18 cellular contexts compared by ENCODE assay signal in genomic region chr11:111846063-111846462, GRCh38. TPM values are rescaled to one million over a fixed set of nuclear protein-coding genes. Genes with fewer than 3 reads are reported as not detected.
DNase-seq lines count a peak whose midpoint lies in the region; ATAC-seq, FAIRE-seq and TF ChIP-seq lines count a peak whose summit lies in the region.
"Had no signal": no experiment of that assay in that cellular context is flagged by ENCODE, and none has a peak within 500 bp of the region (broad histone marks: within the 10 kb centered on the region; RNA-seq: fewer than 3 reads in every experiment).

No MANE protein-coding gene starts in this region.

- H3K9me3 ChIP-seq in HUES48 (ENCODE audit: control insufficient read depth, insufficient read depth, low read length) = no peaks in the 10 kb centered on the region
- no peaks in the 10 kb centered on the region for H3K9me3 ChIP-seq in mesodermal cell (ENCODE audit: control insufficient read depth, low read length)
- H3K9me3 ChIP-seq: thyroid gland had no signal

- ATAC-seq in GM18505 (IDR thresholded peaks at IDR 0.05; ENCODE audit: unreplicated experiment) = no peak
- ATAC-seq: GM12878 had no signal

- no peak for TF ChIP-seq CTCF in cardiac fibroblast (IDR thresholded peaks at IDR 0.05; ENCODE audit: low read depth, low read length)

- H3K27ac ChIP-seq in HUES48 (ENCODE audit: low read depth, low read length) (peak overlapping the region; percentile 15), mesodermal cell (ENCODE audit: low read depth, low read length, severe bottlenecking) (peak overlapping the region; percentile 79)
- H3K27ac ChIP-seq: epithelial cell of prostate, KMS-11, thyroid gland had no signal

- H3K4me3 ChIP-seq in HUES48 (ENCODE audit: low read depth, low read length) (no peak overlapping the region), cardiac fibroblast (replicated peaks in 1 of 2; ENCODE audit: low read depth in 2 of 2, low read length in 2 of 2) (no peak overlapping the region), mesodermal cell (ENCODE audit: extremely low read depth, insufficient read depth, low read length, poor library complexity, severe bottlenecking) (no peak overlapping the region)
- H3K4me3 ChIP-seq: GM12878, thyroid gland had no signal

- no peak overlapping the region for H3K9ac ChIP-seq in HUES48 (ENCODE audit: low read depth, low read length)
- H3K9ac ChIP-seq: KMS-11 had no signal

- H3K4me1 ChIP-seq in HUES48 (ENCODE audit: control insufficient read depth, insufficient read depth, low read length) = peaks cover 3% of the 10 kb centered on the region
- peaks cover 24% of the 10 kb centered on the region for H3K4me1 ChIP-seq in mesodermal cell (ENCODE audit: control insufficient read depth, insufficient read depth, low read length, poor library complexity, severe bottlenecking)

- H3K36me3 ChIP-seq in HUES48 (ENCODE audit: control insufficient read depth, insufficient read depth, low read length) (peaks cover 5% of the 10 kb centered on the region), mesodermal cell (ENCODE audit: control insufficient read depth, insufficient read depth, low read length) (peaks cover 34% of the 10 kb centered on the region)

- DNase-seq in AG08396 (ENCODE audit: low spot score) (peak; percentile 13), cardiac fibroblast (ENCODE audit: low read depth in 2 of 2) (peak; percentile 32 to 60), urothelium cell line (ENCODE audit: low spot score) (no peak), mucosa of gallbladder (ENCODE audit: low spot score) (no peak)
- DNase-seq in activated effector memory CD4-positive, alpha-beta T cell treated with Interleukin-2 at 50 U/mL for 16 hours = no peak
- DNase-seq: activated CD8-positive, alpha-beta memory T cell treated with anti-CD3 and anti-CD28 coated beads for 24 hours; activated naive CD4-positive, alpha-beta T cell; DMS79 treated with DMSO at 0.1 percent for 48 hours; mammary epithelial cell; NCI-H2081; NCI-H774; thyroid gland had no signal

- no peak for TF ChIP-seq POLR2A in GM18505 (IDR thresholded peaks at IDR 0.05; ENCODE audit: borderline replicate concordance, extremely low read depth, insufficient read depth, insufficient read length)

- WGBS in mesodermal cell (ENCODE audit: insufficient coverage in 2 of 2), 2 experiments = no CpG with 5 or more reads among the region's 2 CpGs

- H3K27me3 ChIP-seq in HUES48 (ENCODE audit: control insufficient read depth, insufficient read depth, low read length) = no peaks in the 10 kb centered on the region
- H3K27me3 ChIP-seq: thyroid gland had no signal

- no peak for FAIRE-seq in urothelium cell line (lab: Jason Lieb, UNC)

RNA-seq across cellular contexts. Expression of gene ALG9, which starts 25.3 kb away (rescaled TPM):
- 48.3 TPM for polyA plus RNA-seq in mesodermal cell (2013, experiment 1 of 2)
- 43.3 TPM for polyA plus RNA-seq in mesodermal cell (2013, experiment 2 of 2)
- total RNA-seq in mucosa of gallbladder = 42.4 TPM

RNA-seq across cellular contexts. Expression of gene FDXACB1, which starts 32.9 kb away (rescaled TPM):
- 1.7 TPM for polyA plus RNA-seq in mesodermal cell (2013, experiment 1 of 2)
- 1.9 TPM for polyA plus RNA-seq in mesodermal cell (2013, experiment 2 of 2)
- 1.8 TPM for total RNA-seq in mucosa of gallbladder

RNA-seq across cellular contexts. Expression of gene CFAP68, which starts 33.3 kb away (rescaled TPM):
- 20.3 TPM for polyA plus RNA-seq in mesodermal cell (2013, experiment 1 of 2)
- polyA plus RNA-seq in mesodermal cell (2013, experiment 2 of 2) = 25.5 TPM
- 21.8 TPM for total RNA-seq in mucosa of gallbladder

Comparison
In these comparisons a context has a peak if more than half of its experiments do, and no peak if none do; other contexts are left out.
1. DNase-seq: peak in AG08396 (single experiment) and cardiac fibroblast (2 of 2); none in urothelium cell line (single experiment), mucosa of gallbladder (single experiment) and activated effector memory CD4-positive, alpha-beta T cell treated with Interleukin-2 at 50 U/mL for 16 hours (single experiment).